Comparison of ENCODE assay signal across 8 cellular contexts in the genomic region with DNA sequence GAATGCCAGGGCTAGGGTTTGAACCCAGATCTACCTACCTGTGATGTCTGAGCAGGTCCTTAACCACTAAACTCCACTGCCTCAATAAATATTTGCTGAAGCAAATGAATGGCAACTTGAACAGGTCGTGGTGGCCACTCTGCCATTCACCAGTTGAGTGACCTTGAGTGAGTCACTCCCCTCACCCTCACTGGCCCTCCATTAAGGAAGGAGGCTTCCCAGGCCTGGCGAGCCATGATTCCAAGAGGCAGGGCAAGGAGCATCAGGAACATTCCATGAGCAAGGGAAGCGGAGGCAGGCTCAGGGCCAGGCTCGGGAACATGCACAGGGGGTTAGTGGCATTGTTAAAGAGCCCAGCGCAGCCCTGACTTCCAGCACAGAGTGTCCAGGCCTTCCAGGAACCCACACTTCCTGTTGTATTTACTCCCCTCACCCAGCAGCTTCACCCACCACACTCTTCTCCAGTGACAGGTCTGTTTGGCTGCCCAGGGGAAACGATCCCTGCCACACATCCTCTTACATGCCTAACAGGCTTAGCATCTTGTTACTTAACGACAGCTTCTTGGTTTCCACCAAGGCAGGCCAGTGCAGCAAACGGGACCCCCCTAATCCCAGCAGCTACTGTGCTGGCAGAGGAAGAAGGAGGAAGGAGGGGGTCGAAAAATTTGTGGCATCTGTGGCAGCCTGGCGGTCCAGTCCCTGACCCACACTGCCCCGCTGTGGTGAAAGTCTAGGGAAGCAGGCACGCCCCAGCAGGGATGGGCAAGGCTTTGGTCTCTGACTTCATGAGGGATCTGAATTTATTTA. TPM values are rescaled to one million over a fixed set of nuclear protein-coding genes. Genes with fewer than 3 reads are reported as not detected.
DNase-seq lines count a peak whose midpoint lies in the region; ATAC-seq and TF ChIP-seq lines count a peak whose summit lies in the region.

No MANE protein-coding gene starts in this region.

- H3K27me3 ChIP-seq in foreskin keratinocyte = no peaks in the 10 kb centered on the region
- H3K27me3 ChIP-seq in ovary = no peaks in the 10 kb centered on the region

- H3K27me3 Mint-ChIP-seq in activated CD8-positive, alpha-beta T cell treated with anti-CD3 and anti-CD28 coated beads, Interleukin-2, amount 10 ng/mL, durations not matched to agents 7 days and 5 days (ENCODE audit: low read depth) = peaks cover 35% of the 10 kb centered on the region

- H3K4me1 Mint-ChIP-seq in activated CD8-positive, alpha-beta T cell treated with anti-CD3 and anti-CD28 coated beads, Interleukin-2, amount 10 ng/mL, durations not matched to agents 7 days and 5 days (ENCODE audit: low read depth) = no peaks in the 10 kb centered on the region

- no peak for TF ChIP-seq POLR2A in ovary (IDR thresholded peaks at IDR 0.05)

- TF ChIP-seq CTCF in GM10248 (IDR thresholded peaks at IDR 0.05; ENCODE audit: control extremely low read depth, extremely low read depth, low read depth, missing control alignments) = peak; percentile 63
- peak; percentile 81 for TF ChIP-seq CTCF in foreskin keratinocyte (conservative IDR thresholded peaks at IDR 0.05)
- TF ChIP-seq CTCF in ovary (IDR thresholded peaks at IDR 0.05) = peak in 1 of 3 donors; percentile 30

- no peak overlapping the region for H3K27ac Mint-ChIP-seq in activated CD8-positive, alpha-beta T cell treated with anti-CD3 and anti-CD28 coated beads, Interleukin-2, amount 10 ng/mL, durations not matched to agents 7 days and 5 days

- TF ChIP-seq EP300 in ovary (IDR thresholded peaks at IDR 0.05) = no peak

- H3K4me3 Mint-ChIP-seq in activated CD8-positive, alpha-beta T cell treated with anti-CD3 and anti-CD28 coated beads, Interleukin-2, amount 10 ng/mL, durations not matched to agents 7 days and 5 days = no peak overlapping the region

- no peak for ATAC-seq in activated CD8-positive, alpha-beta T cell treated with anti-CD3 and anti-CD28 coated beads, Interleukin-2, amount 10 ng/mL, durations not matched to agents 7 days and 5 days
- ATAC-seq in foreskin keratinocyte (peak; percentile 82), HG03108 (IDR thresholded peaks at IDR 0.05; ENCODE audit: unreplicated experiment) (no peak), HG02840 (IDR thresholded peaks at IDR 0.05; ENCODE audit: low FRiP score, unreplicated experiment) (no peak)

- no peaks in the 10 kb centered on the region for H3K4me1 ChIP-seq in foreskin keratinocyte
- H3K4me1 ChIP-seq in ovary (ENCODE audit: insufficient read depth) = no peaks in the 10 kb centered on the region

- POLR2A ChIA-PET in GM10248 (lab: Yijun Ruan, JAX) = no interaction called here
- POLR2A ChIA-PET in activated CD8-positive, alpha-beta T cell treated with anti-CD3 and anti-CD28 coated beads, Interleukin-2, amount 10 ng/mL, durations not matched to agents 7 days and 5 days (lab: Charles Lee) = no interaction called here

- no peaks in the 10 kb centered on the region for H3K9me3 Mint-ChIP-seq in activated CD8-positive, alpha-beta T cell treated with anti-CD3 and anti-CD28 coated beads, Interleukin-2, amount 10 ng/mL, durations not matched to agents 7 days and 5 days (ENCODE audit: insufficient read depth)

- WGBS in ovary, 3 donors = 27 to 47% (median 37%) methylated on average over 12 of the region's 12 CpGs

- no peaks in the 10 kb centered on the region for H3K36me3 ChIP-seq in ovary

- no peak overlapping the region for H3K4me3 ChIP-seq in ovary

- H3K9me3 ChIP-seq in ovary = no peaks in the 10 kb centered on the region

- H3K27ac ChIP-seq in foreskin keratinocyte (no peak overlapping the region), ovary (no peak overlapping the region)

- intact Hi-C loops in ovary (cut with DNase I) = no loop called here

- CTCF ChIA-PET in GM10248 (lab: Yijun Ruan, JAX) = interaction anchor here (0.8 to 1.9 kb wide), 12 partner anchors 9 to 808 kb away, joined by 3 to 11 read pairs (median 3); no protein-coding TSS in a partner anchor
- CTCF ChIA-PET in activated CD8-positive, alpha-beta T cell treated with anti-CD3 and anti-CD28 coated beads, Interleukin-2, amount 10 ng/mL, durations not matched to agents 7 days and 5 days (lab: Charles Lee) = interaction anchor here (1.3 kb wide), 1 partner anchor 648 kb away, joined by 4 read pairs; no protein-coding TSS in a partner anchor

- no peaks in the 10 kb centered on the region for H3K36me3 Mint-ChIP-seq in activated CD8-positive, alpha-beta T cell treated with anti-CD3 and anti-CD28 coated beads, Interleukin-2, amount 10 ng/mL, durations not matched to agents 7 days and 5 days (ENCODE audit: low read depth)

- DNase-seq in GM10248 (ENCODE audit: extremely low spot score) = peak; percentile 46
- DNase-seq in Kasumi-1 (lab: John Stamatoyannopoulos, UW) = peak; percentile 11 to 38
- DNase-seq in activated CD8-positive, alpha-beta T cell treated with anti-CD3 and anti-CD28 coated beads, Interleukin-2, amount 10 ng/mL, durations not matched to agents 7 days and 5 days = peak; percentile 29
- DNase-seq in foreskin keratinocyte = peak; percentile 12 to 47
- DNase-seq in ovary = peak; percentile 40 to 67 (median 48)
- DNase-seq in NCI-H345 (lab: John Stamatoyannopoulos, UW) = no peak

RNA-seq across cellular contexts. Expression of a gene that starts 43.7 kb away (rescaled TPM):
- total RNA-seq in activated CD8-positive, alpha-beta T cell treated with anti-CD3 and anti-CD28 coated beads, Interleukin-2, amount 10 ng/mL, durations not matched to agents 7 days and 5 days = 10 to 100 TPM; 50.1 to 51.6 TPM
- total RNA-seq in foreskin keratinocyte (48.8 and 53.1 TPM in 2 replicates), ovary (10 to 100 TPM; 21.9 to 41.9 (median 37.2) TPM)
- polyA plus RNA-seq in foreskin keratinocyte (50.4 and 56.8 TPM in 2 replicates), ovary (10 to 100 TPM; 33.3 to 99.5 TPM)

RNA-seq across cellular contexts. Expression of a gene that starts 49.0 kb away (rescaled TPM):
- not detected for total RNA-seq in activated CD8-positive, alpha-beta T cell treated with anti-CD3 and anti-CD28 coated beads, Interleukin-2, amount 10 ng/mL, durations not matched to agents 7 days and 5 days
- total RNA-seq in foreskin keratinocyte (0.11 TPM in 1 of 2 replicates, not detected in the other), ovary (1 to 10 TPM in 6 of 7 donors, under 1 TPM in 1; 0.95 to 9.1 (median 3.6) TPM)
- polyA plus RNA-seq in foreskin keratinocyte (0.07 TPM in 1 of 2 replicates, not detected in the other), ovary (1 to 10 TPM in 1 of 2 donors, under 1 TPM in 1; 0.87 to 1.9 TPM)
